ENCODE assay signal across 16 cellular contexts in the genomic region with DNA sequence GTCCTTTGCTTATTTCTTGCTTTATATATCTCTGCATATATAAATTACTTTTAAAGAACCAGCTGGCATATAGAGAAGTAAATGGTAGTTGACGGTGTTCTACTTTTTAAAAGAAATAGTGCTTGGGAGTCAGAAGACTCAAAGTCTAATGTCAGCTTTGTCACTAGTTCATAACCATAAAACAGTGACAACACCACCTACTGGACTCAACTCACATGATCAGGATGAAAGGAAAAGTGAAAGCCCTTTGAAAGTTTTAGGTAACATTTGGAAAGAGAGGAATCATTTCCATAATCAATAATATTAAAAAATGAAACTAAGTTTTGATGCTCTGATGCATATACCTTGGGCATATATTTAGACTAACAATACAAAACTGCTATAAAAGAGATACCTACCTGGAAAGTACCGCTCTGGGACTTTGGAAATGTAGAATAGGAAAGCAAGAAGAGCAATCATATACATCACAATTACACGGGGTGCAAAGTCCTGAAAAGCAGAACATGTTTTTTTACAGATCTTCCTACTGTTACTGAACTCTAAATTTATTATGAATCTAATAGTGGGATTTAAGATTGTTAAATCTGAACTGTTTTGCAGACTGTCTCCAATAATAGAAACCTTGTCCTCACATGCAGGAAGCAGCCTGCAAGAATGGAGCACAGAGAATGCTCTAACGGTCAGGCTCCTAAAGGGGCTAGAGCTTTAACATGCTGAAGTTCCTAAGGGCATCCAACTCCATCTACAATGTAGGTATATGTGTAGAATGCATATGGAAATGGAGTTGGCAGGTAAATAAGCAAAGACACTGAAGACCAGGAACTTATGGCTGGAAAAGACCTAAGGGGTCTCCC. TPM values are rescaled to one million over a fixed set of nuclear protein-coding genes. Genes with fewer than 3 reads are reported as not detected.
DNase-seq lines count a peak whose midpoint lies in the region; ATAC-seq, FAIRE-seq and TF ChIP-seq lines count a peak whose summit lies in the region.
"Had no signal": no experiment of that assay in that cellular context is flagged by ENCODE, and none has a peak within 500 bp of the region (broad histone marks: within the 10 kb centered on the region; RNA-seq: fewer than 3 reads in every experiment).

No MANE protein-coding gene starts in this region.

- TF ChIP-seq RAD21 in A549 (conservative IDR thresholded peaks at IDR 0.05 in 1 of 2, IDR thresholded peaks at IDR 0.05 in 1 of 2), result 0 out of 5 replicates have a peak, but pooled peaks of 1 of the 2 experiments have one; percentile 7

- TF ChIP-seq EP300 in A549 (IDR thresholded peaks at IDR 0.05), result no peak

- no peak overlapping the region for H3K4me3 ChIP-seq in A549
- H3K4me3 ChIP-seq: BLaER1 had no signal

- no peaks in the 10 kb centered on the region for H3K4me1 ChIP-seq in A549
- H3K4me1 ChIP-seq: BLaER1 had no signal

- TF ChIP-seq CTCF in A549 (IDR thresholded peaks at IDR 0.05), result 0 out of 3 replicates have a peak, but pooled peaks have one; percentile 17

- H3K4me2 ChIP-seq in A549, result no peak overlapping the region
- H3K4me2 ChIP-seq: BLaER1 had no signal

- TF ChIP-seq POLR2A in A549 (IDR thresholded peaks at IDR 0.05; ENCODE audit: low read length), result no peak

- CTCF ChIA-PET in A549 (lab: Yijun Ruan, JAX), result interaction anchor here (1.1 kb wide), 1 partner anchor 929 kb away, joined by 4 read pairs; no protein-coding TSS in a partner anchor

- ATAC-seq in A549 (no peak), GM18870 (IDR thresholded peaks at IDR 0.05; ENCODE audit: unreplicated experiment) (peak; percentile 52), GM21515 (IDR thresholded peaks at IDR 0.05; ENCODE audit: unreplicated experiment) (no peak)
- ATAC-seq: naive thymus-derived CD4-positive, alpha-beta T cell had no signal

- DNase-seq in A549 (ENCODE audit: low read depth in 1 of 2, low spot score in 1 of 2) (peak in 1 of 2 experiments; percentile 4), HuH-7 (ENCODE audit: low spot score) (peak; percentile 13), dermis blood vessel endothelial cell (peak; percentile 24), NCI-H1092 (lab: John Stamatoyannopoulos, UW) (no peak), NCI-H2196 treated with DMSO at 0.1 percent for 48 hours (lab: John Stamatoyannopoulos, UW; ENCODE audit: unreplicated experiment) (no peak)
- no peak for DNase-seq in stimulated activated CD4-positive, alpha-beta T cell treated with anti-CD3 and anti-CD28 coated beads, Interleukin-2, amount 100 ng/mL, for 24 hours
- DNase-seq: activated CD4-positive, alpha-beta T cell treated with anti-CD3 and anti-CD28 coated beads for 48 hours; activated naive CD4-positive, alpha-beta T cell treated with anti-CD3 and anti-CD28 coated beads for 36 hours; effector CD8-positive, alpha-beta T cell; naive thymus-derived CD4-positive, alpha-beta T cell; NCI-H2029 treated with DMSO at 0.1 percent for 48 hours; RPMI8226 had no signal

- FAIRE-seq in A549 (lab: Jason Lieb, UNC), result no peak

- POLR2A ChIA-PET in A549 (lab: Yijun Ruan, JAX), result no interaction called here

- WGBS in A549 (ENCODE audit: missing lambda C conversion rate), result 70% methylated on average over 4 of the region's 4 CpGs

- H3K9me3 ChIP-seq in A549, result no peaks in the 10 kb centered on the region
- H3K9me3 ChIP-seq: BLaER1 had no signal

- H3K27ac ChIP-seq in A549, result no peak overlapping the region
- H3K27ac ChIP-seq: BLaER1, HL-60 had no signal

TF ChIP-seq in A549, 52 proteins besides CTCF, POLR2A, EP300 and RAD21:
- TF ChIP-seq HEYL (CRISPR knock-in tag; IDR thresholded peaks at IDR 0.05) (no peak), ZFP36 (IDR thresholded peaks at IDR 0.05; ENCODE audit: borderline replicate concordance, partially characterized antibody) (no peak), CHD2 (IDR thresholded peaks at IDR 0.05; ENCODE audit: low read length, partially characterized antibody) (no peak), KDM1A (IDR thresholded peaks at IDR 0.05; ENCODE audit: low read depth) (no peak), ZSCAN20 (CRISPR knock-in tag; IDR thresholded peaks at IDR 0.05) (no peak), JUN (IDR thresholded peaks at IDR 0.05) (no peak), NFE2L2 (conservative IDR thresholded peaks at IDR 0.05; ENCODE audit: low read length) (no peak), EHF (CRISPR knock-in tag; IDR thresholded peaks at IDR 0.05) (no peak), EHMT2 (IDR thresholded peaks at IDR 0.05; ENCODE audit: low read depth) (no peak)
- TF ChIP-seq, protein P1, sequence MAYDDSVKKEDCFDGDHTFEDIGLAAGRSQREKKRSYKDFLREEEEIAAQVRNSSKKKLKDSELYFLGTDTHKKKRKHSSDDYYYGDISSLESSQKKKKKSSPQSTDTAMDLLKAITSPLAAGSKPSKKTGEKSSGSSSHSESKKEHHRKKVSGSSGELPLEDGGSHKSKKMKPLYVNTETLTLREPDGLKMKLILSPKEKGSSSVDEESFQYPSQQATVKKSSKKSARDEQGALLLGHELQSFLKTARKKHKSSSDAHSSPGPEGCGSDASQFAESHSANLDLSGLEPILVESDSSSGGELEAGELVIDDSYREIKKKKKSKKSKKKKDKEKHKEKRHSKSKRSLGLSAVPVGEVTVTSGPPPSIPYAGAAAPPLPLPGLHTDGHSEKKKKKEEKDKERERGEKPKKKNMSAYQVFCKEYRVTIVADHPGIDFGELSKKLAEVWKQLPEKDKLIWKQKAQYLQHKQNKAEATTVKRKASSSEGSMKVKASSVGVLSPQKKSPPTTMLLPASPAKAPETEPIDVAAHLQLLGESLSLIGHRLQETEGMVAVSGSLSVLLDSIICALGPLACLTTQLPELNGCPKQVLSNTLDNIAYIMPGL (CRISPR knock-in tag; IDR thresholded peaks at IDR 0.05; ENCODE audit: borderline replicate concordance), result no peak
- TF ChIP-seq, protein P2, sequence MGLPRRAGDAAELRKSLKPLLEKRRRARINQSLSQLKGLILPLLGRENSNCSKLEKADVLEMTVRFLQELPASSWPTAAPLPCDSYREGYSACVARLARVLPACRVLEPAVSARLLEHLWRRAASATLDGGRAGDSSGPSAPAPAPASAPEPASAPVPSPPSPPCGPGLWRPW (IDR thresholded peaks at IDR 0.05), result no peak
- TF ChIP-seq, protein P3, sequence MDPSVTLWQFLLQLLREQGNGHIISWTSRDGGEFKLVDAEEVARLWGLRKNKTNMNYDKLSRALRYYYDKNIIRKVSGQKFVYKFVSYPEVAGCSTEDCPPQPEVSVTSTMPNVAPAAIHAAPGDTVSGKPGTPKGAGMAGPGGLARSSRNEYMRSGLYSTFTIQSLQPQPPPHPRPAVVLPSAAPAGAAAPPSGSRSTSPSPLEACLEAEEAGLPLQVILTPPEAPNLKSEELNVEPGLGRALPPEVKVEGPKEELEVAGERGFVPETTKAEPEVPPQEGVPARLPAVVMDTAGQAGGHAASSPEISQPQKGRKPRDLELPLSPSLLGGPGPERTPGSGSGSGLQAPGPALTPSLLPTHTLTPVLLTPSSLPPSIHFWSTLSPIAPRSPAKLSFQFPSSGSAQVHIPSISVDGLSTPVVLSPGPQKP (IDR thresholded peaks at IDR 0.05; ENCODE audit: low read depth, low read length), result no peak

RNA-seq across cellular contexts. Expression of a gene that starts 15.6 kb away (rescaled TPM):
- 23.4 and 26.4 TPM in 2 replicates for polyA plus RNA-seq in A549 (2011; rRNA removed)
- polyA plus RNA-seq in A549 (2012; cell fraction: cytosol; rRNA removed), result 4.1 and 6.1 TPM in 2 replicates
- polyA plus RNA-seq in A549 (2012; cell fraction: nucleus; rRNA removed), result 2.0 and 4.3 TPM in 2 replicates
- 6.5 to 7.1 TPM (median 6.6 TPM) in 3 replicates for polyA plus RNA-seq in A549 (2017; fragmentation: RNase III; extraction: RNeasy Plus Mini Kit Qiagen cat#74134 plus additional on column Dnase treatment)
- 22.4 and 24.6 TPM in 2 replicates for polyA minus RNA-seq in A549 (2011; rRNA and poly(A)+ RNA removed)
- 12.4 and 19.8 TPM in 2 replicates for total RNA-seq in dermis blood vessel endothelial cell

Comparison
In these comparisons a context has a peak if more than half of its experiments do, and no peak if none do; other contexts are left out.
1. DNase-seq: peak in HuH-7 (single experiment) and dermis blood vessel endothelial cell (single experiment); none in stimulated activated CD4-positive, alpha-beta T cell treated with anti-CD3 and anti-CD28 coated beads, Interleukin-2, amount 100 ng/mL, for 24 hours (0 of 2), NCI-H1092 (single experiment) and NCI-H2196 treated with DMSO at 0.1 percent for 48 hours (single experiment).